In the genomic region with DNA sequence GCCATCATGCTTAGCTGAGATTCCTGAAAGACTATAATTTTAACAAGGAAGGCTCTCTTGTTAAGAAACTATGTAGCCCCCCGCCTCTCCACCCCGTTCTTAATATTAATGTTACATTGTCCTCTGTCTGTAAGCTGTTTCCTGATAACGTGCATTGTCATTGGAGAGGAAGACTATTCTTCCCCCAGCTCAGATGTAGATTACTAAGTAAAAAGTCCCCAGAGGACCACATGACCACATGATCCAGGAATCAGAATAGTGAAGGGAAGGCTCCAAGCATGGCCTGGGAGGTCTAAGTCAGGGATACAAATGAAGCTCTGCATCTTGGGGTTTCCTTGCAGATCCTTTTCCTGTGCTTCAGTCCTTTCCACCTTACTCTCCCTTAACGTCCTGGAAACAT, we compare ENCODE assay signal across 24 cellular contexts.
DNase-seq lines count a peak whose midpoint lies in the region; ATAC-seq and TF ChIP-seq lines count a peak whose summit lies in the region.
"Had no signal": no experiment of that assay in that cellular context is flagged by ENCODE, and none has a peak within 500 bp of the region (broad histone marks: within the 10 kb centered on the region; RNA-seq: fewer than 3 reads in every experiment).

No MANE protein-coding gene starts in this region.

- H3K9me3 Mint-ChIP-seq in activated T-cell treated with anti-CD3 and anti-CD28 coated beads, Interleukin-2, amount 50 U/mL, for 24 hours, result no peaks in the 10 kb centered on the region
- no peaks in the 10 kb centered on the region for H3K9me3 Mint-ChIP-seq in endothelial cell (ENCODE audit: unreplicated experiment)
- H3K9me3 Mint-ChIP-seq: T-helper 1 cell treated with Interleukin-12 subunit alpha and Interleukin-12 subunit beta and Interleukin-4 antibody, amounts not matched to agents 30 μg/mL and 1 μg/mL, for 36 hours had no signal

- peak in 1 of 4 donors; percentile 4 for ATAC-seq in psoas muscle

- peak overlapping the region; percentile 6 for H3K27ac Mint-ChIP-seq in activated T-cell treated with anti-CD3 and anti-CD28 coated beads, Interleukin-2, amount 50 U/mL, for 24 hours
- peak overlapping the region; percentile 6 for H3K27ac Mint-ChIP-seq in endothelial cell (ENCODE audit: unreplicated experiment)
- H3K27ac Mint-ChIP-seq: B cell; progenitor cell of endocrine pancreas; T-helper 1 cell treated with Interleukin-12 subunit alpha and Interleukin-12 subunit beta and Interleukin-4 antibody, amounts not matched to agents 30 μg/mL and 1 μg/mL, for 36 hours had no signal

- no peak overlapping the region for H3K4me3 Mint-ChIP-seq in activated T-cell treated with anti-CD3 and anti-CD28 coated beads, Interleukin-2, amount 50 U/mL, for 24 hours
- H3K4me3 Mint-ChIP-seq in endothelial cell (ENCODE audit: unreplicated experiment), result no peak overlapping the region
- H3K4me3 Mint-ChIP-seq: B cell; T-helper 1 cell treated with Interleukin-12 subunit alpha and Interleukin-12 subunit beta and Interleukin-4 antibody, amounts not matched to agents 30 μg/mL and 1 μg/mL, for 36 hours had no signal

- H3K27ac ChIP-seq in psoas muscle (peak overlapping the region; percentile 68), colonic mucosa (no peak overlapping the region)
- H3K27ac ChIP-seq: lower lobe of right lung, upper lobe of right lung, VCaP had no signal

- H3K4me3 ChIP-seq in psoas muscle (no peak overlapping the region), colonic mucosa (no peak overlapping the region)
- H3K4me3 ChIP-seq: lower lobe of right lung, upper lobe of right lung had no signal

- intact Hi-C loops in psoas muscle (cut with DNase I) (loop anchor here in 1 of 2 donors (5.0 kb wide), 1 partner anchor 35 kb away; no protein-coding TSS in a partner anchor), colonic mucosa (cut with DNase I) (no loop called here)

- H3K36me3 ChIP-seq in psoas muscle (ENCODE audit: insufficient read depth in 1 of 2, low read depth in 1 of 2), result no peaks in the 10 kb centered on the region
- H3K36me3 ChIP-seq in colonic mucosa, result no peaks in the 10 kb centered on the region
- H3K36me3 ChIP-seq: lower lobe of right lung, upper lobe of right lung had no signal

- no peaks in the 10 kb centered on the region for H3K27me3 Mint-ChIP-seq in activated T-cell treated with anti-CD3 and anti-CD28 coated beads, Interleukin-2, amount 50 U/mL, for 24 hours
- peaks cover 7% of the 10 kb centered on the region for H3K27me3 Mint-ChIP-seq in endothelial cell (ENCODE audit: unreplicated experiment)
- H3K27me3 Mint-ChIP-seq: B cell, progenitor cell of endocrine pancreas had no signal

- no peak for DNase-seq in activated T-cell treated with anti-CD3 and anti-CD28 coated beads, Interleukin-2, amount 50 U/mL, for 24 hours
- DNase-seq in activated T-cell treated with anti-CD3 and anti-CD28 coated beads, Interleukin-2, amount 50 U/mL, for 1 hour, result no peak
- DNase-seq in NCI-H69 (lab: John Stamatoyannopoulos, UW) (peak; percentile 45), endothelial cell (ENCODE audit: low spot score) (no peak), psoas muscle (no peak), colonic mucosa (no peak), GM20000 (ENCODE audit: low spot score) (no peak)
- DNase-seq in activated naive CD4-positive, alpha-beta T cell (lab: John Stamatoyannopoulos, UW), result no peak
- DNase-seq: activated CD8-positive, alpha-beta memory T cell treated with anti-CD3 and anti-CD28 coated beads, Interleukin-2, amount 50 U/mL, for 48 hours; activated effector memory CD4-positive, alpha-beta T cell treated with anti-CD3 and anti-CD28 coated beads, Interleukin-2, amount 50 U/mL, for 16 hours; COR-L47; DMS79; GF-D8; Kasumi-1; lower lobe of right lung; MV-4-11; NCI-H146; NCI-H526 treated with DMSO at 0.1 percent for 48 hours; stimulated activated CD8-positive, alpha-beta memory T cell treated with anti-CD3 and anti-CD28 coated beads, Interleukin-4, amount 100 ng/mL, for 48 hours; upper lobe of right lung had no signal

- H3K9ac ChIP-seq in colonic mucosa (ENCODE audit: low read depth in 2 of 2, low read length in 2 of 2), result no peak overlapping the region

- H3K36me3 Mint-ChIP-seq in activated T-cell treated with anti-CD3 and anti-CD28 coated beads, Interleukin-2, amount 50 U/mL, for 24 hours (ENCODE audit: low read depth), result peaks cover 60% of the 10 kb centered on the region
- H3K36me3 Mint-ChIP-seq in endothelial cell (ENCODE audit: low read depth, unreplicated experiment), result no peaks in the 10 kb centered on the region

- H3K9me3 ChIP-seq in psoas muscle (no peaks in the 10 kb centered on the region), colonic mucosa (no peaks in the 10 kb centered on the region)
- H3K9me3 ChIP-seq: lower lobe of right lung, upper lobe of right lung had no signal

- WGBS in psoas muscle, 3 donors, result 45 to 51% (median 46%) methylated on average over 4 of the region's 4 CpGs

- H3K27me3 ChIP-seq in psoas muscle (ENCODE audit: insufficient read depth in 3 of 3, low read length in 2 of 3) (no peaks in the 10 kb centered on the region), colonic mucosa (no peaks in the 10 kb centered on the region)
- H3K27me3 ChIP-seq: upper lobe of right lung had no signal

- H3K4me1 ChIP-seq in psoas muscle, result peaks cover 55% of the 10 kb centered on the region
- H3K4me1 ChIP-seq in colonic mucosa, result no peaks in the 10 kb centered on the region

- H3K4me1 Mint-ChIP-seq in activated T-cell treated with anti-CD3 and anti-CD28 coated beads, Interleukin-2, amount 50 U/mL, for 24 hours (ENCODE audit: low read depth), result peaks cover 80% of the 10 kb centered on the region
- H3K4me1 Mint-ChIP-seq in endothelial cell (ENCODE audit: unreplicated experiment), result peaks cover 53% of the 10 kb centered on the region

- TF ChIP-seq CTCF in endothelial cell (IDR thresholded peaks at IDR 0.05; ENCODE audit: unreplicated experiment) (no peak), psoas muscle (IDR thresholded peaks at IDR 0.05) (no peak), colonic mucosa (IDR thresholded peaks at IDR 0.05) (no peak), GM20000 (IDR thresholded peaks at IDR 0.05; ENCODE audit: extremely low read depth, missing control alignments) (no peak)
